Comparison of ENCODE assay signal across 8 cellular contexts in the genomic region with DNA sequence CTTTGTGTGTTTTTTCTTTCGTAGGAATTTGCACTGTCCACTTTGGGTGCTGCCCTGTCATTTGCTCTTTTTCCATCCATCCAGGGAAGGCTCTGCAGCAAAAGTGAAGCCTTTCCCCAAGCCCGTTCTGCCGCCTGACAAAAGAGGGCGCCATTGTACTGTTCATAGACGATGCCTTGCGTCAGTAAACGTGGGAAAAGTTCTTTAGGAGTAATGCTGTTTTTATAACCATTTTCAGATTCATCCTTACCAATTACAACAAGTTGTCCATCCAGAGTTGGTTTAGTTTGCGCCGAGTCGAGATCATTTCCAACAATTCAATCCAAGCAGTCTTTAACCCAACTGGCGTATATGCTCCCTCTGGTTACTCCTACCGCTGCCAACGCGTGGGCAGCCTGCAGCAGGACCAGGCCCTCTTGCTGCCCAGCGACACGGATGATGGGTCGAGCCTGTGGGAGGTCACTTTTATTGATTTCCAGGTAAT. TPM values are rescaled to one million over a fixed set of nuclear protein-coding genes. Genes with fewer than 3 reads are reported as not detected.
DNase-seq lines count a peak whose midpoint lies in the region; ATAC-seq and TF ChIP-seq lines count a peak whose summit lies in the region.

No MANE protein-coding gene starts in this region.

- H3K36me3 ChIP-seq in CD4-positive, alpha-beta memory T cell (ENCODE audit: insufficient read depth, low read length), result no peaks in the 10 kb centered on the region

- no peak overlapping the region for H2BK20ac ChIP-seq in H9 (ENCODE audit: low read depth, low read length, poor library complexity, severe bottlenecking)

- CTCF ChIA-PET in CD4-positive, alpha-beta memory T cell (lab: Charles Lee; ENCODE audit: partially characterized antibody), result interaction anchor here (0.8 to 1.7 kb wide), 4 partner anchors 36 to 1256 kb away, joined by 3 read pairs; no protein-coding TSS in a partner anchor

- H3K23ac ChIP-seq in H9 (ENCODE audit: insufficient read length, low read depth, low read length), result no peak overlapping the region

- no peak overlapping the region for H3K4ac ChIP-seq in H9 (ENCODE audit: low read depth, low read length)

- H3K18ac ChIP-seq in H9 (ENCODE audit: insufficient read length, low read depth, low read length), result no peak overlapping the region

- H2BK12ac ChIP-seq in H9 (ENCODE audit: insufficient read length, low read depth, low read length), result no peak overlapping the region

- H3K4me3 ChIP-seq in CD4-positive, alpha-beta memory T cell (ENCODE audit: low read length in 2 of 2), result no peak overlapping the region

- no peak overlapping the region for H3K4me2 ChIP-seq in H9 (ENCODE audit: insufficient read depth, insufficient read length, low read length)

- H2AK5ac ChIP-seq in H9 (ENCODE audit: insufficient read length, low read length), result no peak overlapping the region

- H3K9me3 Mint-ChIP-seq in CD4-positive, alpha-beta memory T cell, result peaks cover 0 to 9% (median 4%) of the 10 kb centered on the region in 8 donors
- peaks cover 7 to 15% of the 10 kb centered on the region in 2 experiments for H3K9me3 Mint-ChIP-seq in H9
- H3K9me3 Mint-ChIP-seq in activated T-helper 17 cell treated with anti-CD3 and anti-CD28 coated beads, Interleukin-2, amount 50 U/mL, for 72 hours, result no peaks in the 10 kb centered on the region
- peaks cover 10% of the 10 kb centered on the region for H3K9me3 Mint-ChIP-seq in progenitor cell of endocrine pancreas (ENCODE audit: low read depth)

- no peak for TF ChIP-seq POLR2A in GM18505 (IDR thresholded peaks at IDR 0.05; ENCODE audit: borderline replicate concordance, extremely low read depth, insufficient read depth, insufficient read length)

- no peaks in the 10 kb centered on the region for H3K9me3 ChIP-seq in CD4-positive, alpha-beta memory T cell (ENCODE audit: control insufficient read depth in 1 of 2, low read length in 2 of 2)
- H3K9me3 ChIP-seq in H9 (ENCODE audit: control insufficient read depth, low read depth, low read length), result no peaks in the 10 kb centered on the region

- H3K14ac ChIP-seq in H9 (ENCODE audit: insufficient read depth, low read length), result no peak overlapping the region

- H2BK5ac ChIP-seq in H9 (ENCODE audit: insufficient read length, low read length), result no peak overlapping the region

- no peaks in the 10 kb centered on the region for H3K27me3 ChIP-seq in CD4-positive, alpha-beta memory T cell (ENCODE audit: insufficient read depth, low read length)
- H3K27me3 ChIP-seq in H9 (ENCODE audit: insufficient read depth, low read length), result no peaks in the 10 kb centered on the region

- H3K9ac ChIP-seq in H9 (ENCODE audit: extremely low read depth, insufficient read length, low read length), result no peak overlapping the region

- no peak overlapping the region for H4K91ac ChIP-seq in H9 (ENCODE audit: insufficient read length, low read depth, low read length)

- no peaks in the 10 kb centered on the region for H3K4me1 ChIP-seq in CD4-positive, alpha-beta memory T cell (ENCODE audit: insufficient read depth, low read length)
- H3K4me1 ChIP-seq in H9 (ENCODE audit: insufficient read depth, low read length), result no peaks in the 10 kb centered on the region; the same call in 1 of the 2 replicates

- no peak overlapping the region for H3T11ph ChIP-seq in H9 (ENCODE audit: low read length)

- H3K56ac ChIP-seq in H9 (ENCODE audit: insufficient read length, low read depth, low read length), result no peak overlapping the region

- intact Hi-C loops in CD4-positive, alpha-beta memory T cell (cut with micrococcal nuclease), result no loop called here

- no peak overlapping the region for H3K4me3 Mint-ChIP-seq in CD4-positive, alpha-beta memory T cell
- no peak overlapping the region for H3K4me3 Mint-ChIP-seq in H9
- no peak overlapping the region for H3K4me3 Mint-ChIP-seq in activated T-helper 17 cell treated with anti-CD3 and anti-CD28 coated beads, Interleukin-2, amount 50 U/mL, for 72 hours
- no peak overlapping the region for H3K4me3 Mint-ChIP-seq in progenitor cell of endocrine pancreas (ENCODE audit: low read depth)

- TF ChIP-seq CTCF in H9 (conservative IDR thresholded peaks at IDR 0.05), result peak; percentile 97
- peak; percentile 94 for TF ChIP-seq CTCF in progenitor cell of endocrine pancreas (IDR thresholded peaks at IDR 0.05; ENCODE audit: unreplicated experiment)

- no peak overlapping the region for H2BK120ac ChIP-seq in H9 (ENCODE audit: low read depth, low read length, poor library complexity, severe bottlenecking)

- no peaks in the 10 kb centered on the region for H3K79me1 ChIP-seq in H9 (ENCODE audit: insufficient read depth, low read depth, low read length, poor library complexity, severe bottlenecking)

- no peaks in the 10 kb centered on the region for H4K20me1 ChIP-seq in H9 (ENCODE audit: control insufficient read depth, insufficient read depth, insufficient read length)

- H4K5ac ChIP-seq in H9 (ENCODE audit: insufficient read length, low read depth, low read length), result no peak overlapping the region

- H4K8ac ChIP-seq in H9 (replicated peaks; ENCODE audit: insufficient read length, low read depth, low read length), result no peak overlapping the region

- peak in 4 of 5 donors; percentile 4 to 14 (median 8) for DNase-seq in CD4-positive, alpha-beta memory T cell
- DNase-seq in H9 (peak; percentile 66), NCI-H510A treated with DMSO at 0.1 percent for 48 hours (lab: John Stamatoyannopoulos, UW) (peak; percentile 37), germinal center (ENCODE audit: low spot score) (peak; percentile 15), progenitor cell of endocrine pancreas (ENCODE audit: low spot score, unreplicated experiment) (peak; percentile 44)

- no peaks in the 10 kb centered on the region for H3K23me2 ChIP-seq in H9 (ENCODE audit: insufficient read length, low read depth, low read length, poor library complexity, severe bottlenecking)

- H2AFZ ChIP-seq in H9 (ENCODE audit: low read length), result no peak overlapping the region

- no peaks in the 10 kb centered on the region for H3K79me2 ChIP-seq in H9 (ENCODE audit: insufficient read depth, low read length)

- WGBS in H9 (ENCODE audit: extremely low coverage, insufficient read length, low lambda C conversion rate), result no CpG with 5 or more reads among the region's 17 CpGs

- no peak overlapping the region for H2BK15ac ChIP-seq in H9 (ENCODE audit: low read depth, low read length)

- H3K27ac Mint-ChIP-seq in CD4-positive, alpha-beta memory T cell, result no peak overlapping the region
- no peak overlapping the region; a peak in 1 of 7 replicates for H3K27ac Mint-ChIP-seq in H9
- H3K27ac Mint-ChIP-seq in activated T-helper 17 cell treated with anti-CD3 and anti-CD28 coated beads, Interleukin-2, amount 50 U/mL, for 72 hours, result no peak overlapping the region
- H3K27ac Mint-ChIP-seq in progenitor cell of endocrine pancreas, result no peak overlapping the region

- peaks cover 7% of the 10 kb centered on the region in 2 donors for H3K27me3 Mint-ChIP-seq in CD4-positive, alpha-beta memory T cell
- H3K27me3 Mint-ChIP-seq in H9 (ENCODE audit: low read depth) (no peaks in the 10 kb centered on the region), progenitor cell of endocrine pancreas (no peaks in the 10 kb centered on the region)
- peaks cover 4% of the 10 kb centered on the region for H3K27me3 Mint-ChIP-seq in activated T-helper 17 cell treated with anti-CD3 and anti-CD28 coated beads, Interleukin-2, amount 50 U/mL, for 72 hours

- H3K36me3 Mint-ChIP-seq in CD4-positive, alpha-beta memory T cell, result peaks cover 0 to 23% of the 10 kb centered on the region in 2 donors
- H3K36me3 Mint-ChIP-seq in H9 (ENCODE audit: insufficient read depth in 1 of 3, low read depth in 3 of 3) (peaks cover 10 to 20% (median 12%) of the 10 kb centered on the region in 3 experiments), progenitor cell of endocrine pancreas (ENCODE audit: insufficient read depth) (peaks cover 10% of the 10 kb centered on the region)
- no peaks in the 10 kb centered on the region for H3K36me3 Mint-ChIP-seq in activated T-helper 17 cell treated with anti-CD3 and anti-CD28 coated beads, Interleukin-2, amount 50 U/mL, for 72 hours (ENCODE audit: low read depth)

- POLR2A ChIA-PET in CD4-positive, alpha-beta memory T cell (lab: Charles Lee; ENCODE audit: partially characterized antibody), result no interaction called here

- ATAC-seq in activated T-helper 17 cell treated with anti-CD3 and anti-CD28 coated beads, Interleukin-2, amount 50 U/mL, for 72 hours (replicated peaks), result peak; percentile 49
- no peak for ATAC-seq in GM18505 (IDR thresholded peaks at IDR 0.05; ENCODE audit: unreplicated experiment)
- ATAC-seq in HG03521 (IDR thresholded peaks at IDR 0.05; ENCODE audit: unreplicated experiment), result no peak

- H3K4me1 Mint-ChIP-seq in CD4-positive, alpha-beta memory T cell, result no peaks in the 10 kb centered on the region
- H3K4me1 Mint-ChIP-seq in H9, result peaks cover 14 to 27% of the 10 kb centered on the region in 2 experiments
- no peaks in the 10 kb centered on the region for H3K4me1 Mint-ChIP-seq in activated T-helper 17 cell treated with anti-CD3 and anti-CD28 coated beads, Interleukin-2, amount 50 U/mL, for 72 hours
- peaks cover 12% of the 10 kb centered on the region for H3K4me1 Mint-ChIP-seq in progenitor cell of endocrine pancreas (ENCODE audit: low read depth)

- no peak overlapping the region for H3K27ac ChIP-seq in CD4-positive, alpha-beta memory T cell (ENCODE audit: low read depth, low read length)
- no peak overlapping the region for H3K27ac ChIP-seq in H9 (ENCODE audit: insufficient read length, low read depth, low read length)

RNA-seq across cellular contexts. Expression of gene RPS23, which starts 34.3 kb away (rescaled TPM):
- 1,000 to 10,000 TPM; 2,959 to 3,147 TPM for total RNA-seq in CD4-positive, alpha-beta memory T cell
- 1,000 to 10,000 TPM; 2,379 to 3,108 TPM for polyA plus RNA-seq in CD4-positive, alpha-beta memory T cell
- total RNA-seq in H9 (2021) (2,916 and 2,922 TPM in 2 replicates), progenitor cell of endocrine pancreas (1,896 and 2,007 TPM in 2 replicates)
- 1,000 to 10,000 TPM; 3,104 to 3,340 TPM for total RNA-seq in activated T-helper 17 cell treated with anti-CD3 and anti-CD28 coated beads, Interleukin-2, amount 50 U/mL, for 72 hours

Comparison
In these comparisons a context has a peak if more than half of its experiments do, and no peak if none do; other contexts are left out.
1. DNase-seq: peak in every context shown above with its lines; median percentile 66 in H9; 44 in progenitor cell of endocrine pancreas; 37 in NCI-H510A treated with DMSO at 0.1 percent for 48 hours; 15 in germinal center; 8 in CD4-positive, alpha-beta memory T cell.